9 cellular contexts compared by ENCODE assay signal in genomic region chr16:19116711-19117449, GRCh38. TPM values are rescaled to one million over a fixed set of nuclear protein-coding genes. Genes with fewer than 3 reads are reported as not detected.
A peak's percentile ranks its signal among the peaks of the same experiment; 100 is the strongest.
DNase-seq lines count a peak whose midpoint lies in the region; ATAC-seq and TF ChIP-seq lines count a peak whose summit lies in the region.
"Had no signal": no experiment of that assay in that cellular context is flagged by ENCODE, and none has a peak within 500 bp of the region (broad histone marks: within the 10 kb centered on the region; RNA-seq: fewer than 3 reads in every experiment).

No MANE protein-coding gene starts in this region.

- peak overlapping the region in 3 of 5 donors; percentile 2 to 44 (median 17) for H3K9ac ChIP-seq in subcutaneous abdominal adipose tissue (ENCODE audit: low read length in 5 of 5)

- H3K27ac ChIP-seq in foreskin keratinocyte (peak overlapping the region; percentile 6), subcutaneous abdominal adipose tissue (ENCODE audit: low read depth, low read length) (peak overlapping the region; percentile 90)

- no peaks in the 10 kb centered on the region for H3K9me3 Mint-ChIP-seq in activated CD8-positive, alpha-beta T cell treated with anti-CD3 and anti-CD28 coated beads, Interleukin-2, amount 10 ng/mL, durations not matched to agents 7 days and 5 days (ENCODE audit: insufficient read depth)
- no peaks in the 10 kb centered on the region for H3K9me3 Mint-ChIP-seq in activated CD8-positive, alpha-beta T cell treated with anti-CD3 and anti-CD28 coated beads for 36 hours
- no peaks in the 10 kb centered on the region for H3K9me3 Mint-ChIP-seq in activated CD4-positive, alpha-beta memory T cell treated with anti-CD3 and anti-CD28 coated beads for 36 hours

- H3K27me3 Mint-ChIP-seq in activated CD8-positive, alpha-beta T cell treated with anti-CD3 and anti-CD28 coated beads, Interleukin-2, amount 10 ng/mL, durations not matched to agents 7 days and 5 days (ENCODE audit: low read depth): peaks cover 22% of the 10 kb centered on the region
- H3K27me3 Mint-ChIP-seq in activated CD8-positive, alpha-beta T cell treated with anti-CD3 and anti-CD28 coated beads for 36 hours: peaks cover 25% of the 10 kb centered on the region
- peaks cover 24% of the 10 kb centered on the region for H3K27me3 Mint-ChIP-seq in activated CD4-positive, alpha-beta memory T cell treated with anti-CD3 and anti-CD28 coated beads for 36 hours

- H3K27ac Mint-ChIP-seq in activated CD8-positive, alpha-beta T cell treated with anti-CD3 and anti-CD28 coated beads, Interleukin-2, amount 10 ng/mL, durations not matched to agents 7 days and 5 days: peak overlapping the region; percentile 32
- H3K27ac Mint-ChIP-seq in activated CD8-positive, alpha-beta T cell treated with anti-CD3 and anti-CD28 coated beads for 36 hours: no peak overlapping the region
- H3K27ac Mint-ChIP-seq in activated CD4-positive, alpha-beta memory T cell treated with anti-CD3 and anti-CD28 coated beads for 36 hours: peak overlapping the region; percentile 77

- H3K4me1 Mint-ChIP-seq in activated CD8-positive, alpha-beta T cell treated with anti-CD3 and anti-CD28 coated beads, Interleukin-2, amount 10 ng/mL, durations not matched to agents 7 days and 5 days (ENCODE audit: low read depth): peaks cover 30% of the 10 kb centered on the region
- peaks cover 25% of the 10 kb centered on the region for H3K4me1 Mint-ChIP-seq in activated CD8-positive, alpha-beta T cell treated with anti-CD3 and anti-CD28 coated beads for 36 hours (ENCODE audit: low read depth)
- H3K4me1 Mint-ChIP-seq in activated CD4-positive, alpha-beta memory T cell treated with anti-CD3 and anti-CD28 coated beads for 36 hours (ENCODE audit: low read depth): peaks cover 34% of the 10 kb centered on the region

- H3K36me3 ChIP-seq in subcutaneous abdominal adipose tissue (ENCODE audit: control insufficient read depth in 5 of 5, insufficient read depth in 5 of 5, low read length in 5 of 5): peaks cover 0 to 33% (median 22%) of the 10 kb centered on the region in 5 donors

- intact Hi-C loops in activated CD8-positive, alpha-beta T cell treated with anti-CD3 and anti-CD28 coated beads for 36 hours (cut with micrococcal nuclease): no loop called here
- intact Hi-C loops in activated CD4-positive, alpha-beta memory T cell treated with anti-CD3 and anti-CD28 coated beads for 36 hours (cut with micrococcal nuclease): loop anchor here (5.0 kb wide), 1 partner anchor 405 kb away; the partner anchor contains the start of genes CCP110 and GDE1

- H3K9me3 ChIP-seq in subcutaneous abdominal adipose tissue (ENCODE audit: control insufficient read depth in 5 of 5, low read length in 5 of 5): no peaks in the 10 kb centered on the region

- no peak for ATAC-seq in activated CD8-positive, alpha-beta T cell treated with anti-CD3 and anti-CD28 coated beads, Interleukin-2, amount 10 ng/mL, durations not matched to agents 7 days and 5 days
- no peak for ATAC-seq in activated CD8-positive, alpha-beta T cell treated with anti-CD3 and anti-CD28 coated beads for 36 hours
- ATAC-seq in foreskin keratinocyte: no peak
- ATAC-seq in HG03354 (IDR thresholded peaks at IDR 0.05; ENCODE audit: poor library complexity, severe bottlenecking, unreplicated experiment): no peak
- no peak for ATAC-seq in esophagus mucosa
- no peak for ATAC-seq in HG02678 (IDR thresholded peaks at IDR 0.05; ENCODE audit: unreplicated experiment)

- POLR2A ChIA-PET in activated CD8-positive, alpha-beta T cell treated with anti-CD3 and anti-CD28 coated beads, Interleukin-2, amount 10 ng/mL, durations not matched to agents 7 days and 5 days (lab: Charles Lee): no interaction called here
- POLR2A ChIA-PET in activated CD8-positive, alpha-beta T cell treated with anti-CD3 and anti-CD28 coated beads for 36 hours (lab: Charles Lee): interaction anchor here (1.0 to 1.4 kb wide), 2 partner anchors 10 to 17 kb away, joined by 3 to 4 read pairs; no protein-coding TSS in a partner anchor
- POLR2A ChIA-PET in activated CD4-positive, alpha-beta memory T cell treated with anti-CD3 and anti-CD28 coated beads for 36 hours (lab: Charles Lee): interaction anchor here (1.0 to 3.0 kb wide), 3 partner anchors 11 to 439 kb away, joined by 3 to 23 read pairs (median 6); partner anchors contain the start of gene VPS35L

- CTCF ChIA-PET in activated CD8-positive, alpha-beta T cell treated with anti-CD3 and anti-CD28 coated beads, Interleukin-2, amount 10 ng/mL, durations not matched to agents 7 days and 5 days (lab: Charles Lee): interaction anchor here (1.1 to 4.2 kb wide), 2 partner anchors 30 to 63 kb away, joined by 3 to 16 read pairs; no protein-coding TSS in a partner anchor
- CTCF ChIA-PET in activated CD8-positive, alpha-beta T cell treated with anti-CD3 and anti-CD28 coated beads for 36 hours (lab: Charles Lee): interaction anchor here (1.3 to 2.6 kb wide), 2 partner anchors 31 to 63 kb away, joined by 4 to 11 read pairs; no protein-coding TSS in a partner anchor
- CTCF ChIA-PET in activated CD4-positive, alpha-beta memory T cell treated with anti-CD3 and anti-CD28 coated beads for 36 hours (lab: Charles Lee): interaction anchor here (0.9 to 2.6 kb wide), 6 partner anchors 9 to 62 kb away, joined by 3 to 16 read pairs (median 4); no protein-coding TSS in a partner anchor

- no peak for DNase-seq in activated CD8-positive, alpha-beta T cell treated with anti-CD3 and anti-CD28 coated beads, Interleukin-2, amount 10 ng/mL, durations not matched to agents 7 days and 5 days
- no peak for DNase-seq in activated CD8-positive, alpha-beta T cell treated with anti-CD3 and anti-CD28 coated beads for 36 hours
- DNase-seq in activated CD4-positive, alpha-beta memory T cell treated with anti-CD3 and anti-CD28 coated beads for 36 hours: no peak
- DNase-seq in foreskin keratinocyte: peak in 1 of 2 donors; percentile 55
- DNase-seq: kidney had no signal

- H3K27me3 ChIP-seq in foreskin keratinocyte (no peaks in the 10 kb centered on the region), subcutaneous abdominal adipose tissue (ENCODE audit: control insufficient read depth in 5 of 5, insufficient read depth in 4 of 5, low read length in 5 of 5) (no peaks in the 10 kb centered on the region)

- H3K4me1 ChIP-seq in foreskin keratinocyte (peaks cover 40% of the 10 kb centered on the region), subcutaneous abdominal adipose tissue (ENCODE audit: control insufficient read depth in 5 of 5, insufficient read depth in 5 of 5, low read length in 5 of 5) (peaks cover 13 to 81% (median 70%) of the 10 kb centered on the region in 5 donors)

- H3K4me3 Mint-ChIP-seq in activated CD8-positive, alpha-beta T cell treated with anti-CD3 and anti-CD28 coated beads, Interleukin-2, amount 10 ng/mL, durations not matched to agents 7 days and 5 days: no peak overlapping the region
- H3K4me3 Mint-ChIP-seq in activated CD8-positive, alpha-beta T cell treated with anti-CD3 and anti-CD28 coated beads for 36 hours: no peak overlapping the region
- H3K4me3 Mint-ChIP-seq in activated CD4-positive, alpha-beta memory T cell treated with anti-CD3 and anti-CD28 coated beads for 36 hours: peak overlapping the region; percentile 4

- H3K4me3 ChIP-seq in subcutaneous abdominal adipose tissue (ENCODE audit: low read depth in 1 of 5, low read length in 5 of 5): peak overlapping the region in 3 of 5 donors; percentile 7 to 35 (median 23)

- no peak for TF ChIP-seq CTCF in activated CD8-positive, alpha-beta T cell treated with anti-CD3 and anti-CD28 coated beads for 36 hours (IDR thresholded peaks at IDR 0.05)
- TF ChIP-seq CTCF in foreskin keratinocyte (conservative IDR thresholded peaks at IDR 0.05): no peak

- no peaks in the 10 kb centered on the region for H3K36me3 Mint-ChIP-seq in activated CD8-positive, alpha-beta T cell treated with anti-CD3 and anti-CD28 coated beads, Interleukin-2, amount 10 ng/mL, durations not matched to agents 7 days and 5 days (ENCODE audit: low read depth)
- H3K36me3 Mint-ChIP-seq in activated CD8-positive, alpha-beta T cell treated with anti-CD3 and anti-CD28 coated beads for 36 hours (ENCODE audit: low read depth): peaks cover 2% of the 10 kb centered on the region
- H3K36me3 Mint-ChIP-seq in activated CD4-positive, alpha-beta memory T cell treated with anti-CD3 and anti-CD28 coated beads for 36 hours: no peaks in the 10 kb centered on the region

RNA-seq across cellular contexts. Expression of gene ITPRIPL2, which starts 3.1 kb away (rescaled TPM):
- total RNA-seq in activated CD8-positive, alpha-beta T cell treated with anti-CD3 and anti-CD28 coated beads, Interleukin-2, amount 10 ng/mL, durations not matched to agents 7 days and 5 days: 1 to 10 TPM; 2.3 TPM
- 1 to 10 TPM; 1.3 to 1.9 TPM for total RNA-seq in activated CD8-positive, alpha-beta T cell treated with anti-CD3 and anti-CD28 coated beads for 36 hours
- 1 to 10 TPM; 8.9 to 9.7 TPM for total RNA-seq in activated CD4-positive, alpha-beta memory T cell treated with anti-CD3 and anti-CD28 coated beads for 36 hours
- total RNA-seq in foreskin keratinocyte (15.2 and 18.1 TPM in 2 replicates), esophagus mucosa (29.2 TPM)
- 3.3 and 3.5 TPM in 2 replicates for polyA plus RNA-seq in foreskin keratinocyte

RNA-seq across cellular contexts. Expression of gene COQ7, which starts 49.5 kb away (rescaled TPM):
- total RNA-seq in activated CD8-positive, alpha-beta T cell treated with anti-CD3 and anti-CD28 coated beads, Interleukin-2, amount 10 ng/mL, durations not matched to agents 7 days and 5 days: 10 to 100 TPM; 16.3 to 16.8 TPM
- 10 to 100 TPM; 16.9 to 19.2 TPM for total RNA-seq in activated CD8-positive, alpha-beta T cell treated with anti-CD3 and anti-CD28 coated beads for 36 hours
- total RNA-seq in activated CD4-positive, alpha-beta memory T cell treated with anti-CD3 and anti-CD28 coated beads for 36 hours: 10 to 100 TPM; 14.1 to 15.2 TPM
- 13.1 and 13.2 TPM in 2 replicates for total RNA-seq in foreskin keratinocyte
- polyA plus RNA-seq in foreskin keratinocyte: 10.0 and 10.9 TPM in 2 replicates
- 12.8 TPM for total RNA-seq in esophagus mucosa

RNA-seq across cellular contexts. Expression of gene SYT17, which starts 51.2 kb away (rescaled TPM):
- total RNA-seq in activated CD8-positive, alpha-beta T cell treated with anti-CD3 and anti-CD28 coated beads, Interleukin-2, amount 10 ng/mL, durations not matched to agents 7 days and 5 days: not detected
- total RNA-seq in activated CD8-positive, alpha-beta T cell treated with anti-CD3 and anti-CD28 coated beads for 36 hours: under 1 TPM in 1 of 2 experiments, not detected in 1; 0.59 TPM
- total RNA-seq in activated CD4-positive, alpha-beta memory T cell treated with anti-CD3 and anti-CD28 coated beads for 36 hours: under 1 TPM in 1 of 2 experiments, not detected in 1; 0.10 TPM
- total RNA-seq in foreskin keratinocyte: 0.14 and 0.20 TPM in 2 replicates
- polyA plus RNA-seq in foreskin keratinocyte: 0.08 and 0.22 TPM in 2 replicates
- total RNA-seq in esophagus mucosa: 2.0 TPM
